ENCODE assay signal across 25 cellular contexts in the genomic region with DNA sequence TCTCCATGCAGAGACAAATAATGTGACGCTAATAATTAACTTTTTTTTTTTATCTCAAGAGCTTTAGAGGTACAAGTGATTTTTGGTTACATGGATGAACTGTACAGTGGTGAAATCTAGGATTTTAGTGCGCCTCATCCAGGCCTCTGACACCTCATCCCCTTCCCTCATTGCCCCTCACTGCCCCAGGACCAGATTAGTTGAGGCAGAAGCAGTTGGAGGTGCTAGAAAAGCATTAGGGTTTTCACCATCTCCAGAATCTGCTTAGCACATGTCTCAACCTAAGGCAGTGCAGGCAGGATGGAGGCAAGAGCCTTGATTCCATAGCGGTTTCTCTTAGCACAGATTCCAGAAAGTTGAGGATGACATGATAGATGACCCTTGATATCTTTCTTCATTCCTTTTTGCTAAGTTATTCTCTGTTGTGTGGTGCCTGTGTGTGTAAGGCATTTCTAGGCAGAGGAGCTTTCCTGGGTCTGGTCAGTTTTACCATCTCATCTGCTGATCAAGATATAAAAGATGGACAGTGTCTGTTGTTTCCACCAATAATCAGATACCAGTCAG. TPM values are rescaled to one million over a fixed set of nuclear protein-coding genes. Genes with fewer than 3 reads are reported as not detected.
DNase-seq lines count a peak whose midpoint lies in the region; ATAC-seq, FAIRE-seq and TF ChIP-seq lines count a peak whose summit lies in the region.
"Had no signal": no experiment of that assay in that cellular context is flagged by ENCODE, and none has a peak within 500 bp of the region (broad histone marks: within the 10 kb centered on the region; RNA-seq: fewer than 3 reads in every experiment).

No MANE protein-coding gene starts in this region.

- WGBS in mammary epithelial cell (ENCODE audit: low coverage, missing lambda C conversion rate), result 63% methylated on average over 3 of the region's 3 CpGs

- H3K36me3 Mint-ChIP-seq in T-helper 17 cell (ENCODE audit: low read depth) (peaks cover 5% of the 10 kb centered on the region), memory B cell (no peaks in the 10 kb centered on the region)
- H3K36me3 Mint-ChIP-seq: CD4-positive, alpha-beta memory T cell had no signal

- in situ Hi-C loops in mammary epithelial cell (cut with MboI; ENCODE audit: low sequenced_read_pairs in 2 of 2), result no loop called here

- CTCF ChIA-PET in mammary epithelial cell (lab: Charles Lee; ENCODE audit: low non-redundant PET), result no interaction called here

- H3K9me3 ChIP-seq in T-helper 17 cell (ENCODE audit: control insufficient read depth, low read length, poor library complexity, severe bottlenecking) (no peaks in the 10 kb centered on the region), mammary epithelial cell (replicated peaks; ENCODE audit: insufficient read depth, low read length) (no peaks in the 10 kb centered on the region)
- H3K9me3 ChIP-seq: A549, HAP-1 had no signal

- no peaks in the 10 kb centered on the region for H3K9me3 Mint-ChIP-seq in memory B cell

- H3K27ac Mint-ChIP-seq in T-helper 17 cell (peak overlapping the region; percentile 27), memory B cell (peak overlapping the region; percentile 39)

- no peaks in the 10 kb centered on the region for H4K20me1 ChIP-seq in mammary epithelial cell (ENCODE audit: insufficient read depth, low read length)

- intact Hi-C loops in mammary epithelial cell (cut with micrococcal nuclease), result no loop called here

- H2AFZ ChIP-seq in mammary epithelial cell (ENCODE audit: low read depth, low read length), result no peak overlapping the region

- FAIRE-seq in GM12891 (lab: Jason Lieb, UNC), result peak; percentile 47
- FAIRE-seq: A549, GM12878, GM18507, H54 had no signal

- H3K36me3 ChIP-seq in mammary epithelial cell (ENCODE audit: insufficient read depth, low read length), result no peaks in the 10 kb centered on the region
- H3K36me3 ChIP-seq: HAP-1 had no signal

- no peaks in the 10 kb centered on the region for H3K27me3 Mint-ChIP-seq in T-helper 17 cell
- H3K27me3 Mint-ChIP-seq in memory B cell, result no peaks in the 10 kb centered on the region
- H3K27me3 Mint-ChIP-seq: CD4-positive, alpha-beta memory T cell had no signal

- H3K27ac ChIP-seq in mammary epithelial cell (ENCODE audit: insufficient read depth, low read depth, low read length), result no peak overlapping the region
- H3K27ac ChIP-seq: A549 had no signal

- no peak overlapping the region for H3K4me2 ChIP-seq in mammary epithelial cell (ENCODE audit: insufficient read depth, low read depth, low read length)
- H3K4me2 ChIP-seq: A549 had no signal

- DNase-seq in AG10803 (ENCODE audit: low read depth), result peak; percentile 45
- no peak for DNase-seq in GM12891 (ENCODE audit: insufficient read length, low spot score)
- DNase-seq in T-helper 17 cell, result no peak
- no peak for DNase-seq in memory B cell (ENCODE audit: low spot score in 2 of 2)
- DNase-seq in mammary epithelial cell, result no peak
- DNase-seq in occipital lobe (lab: John Stamatoyannopoulos, UW), result no peak
- DNase-seq in NCI-H2081 treated with DMSO at 0.1 percent for 48 hours (lab: John Stamatoyannopoulos, UW), result no peak
- DNase-seq in NCI-H345 (lab: John Stamatoyannopoulos, UW), result no peak
- DNase-seq: 8988T; ACHN; C1 segment of cervical spinal cord; Calu3; CD4-positive, alpha-beta memory T cell; COR-L47; DMS53; DND-41; EL; GDM1; GOT3 had no signal

- no TSS peak for BruUV-seq in mammary epithelial cell (replicated peaks; lab: Mats Ljungman, UMichigan)

- TF ChIP-seq POLR2A in GM12891 (IDR thresholded peaks at IDR 0.05; ENCODE audit: low read depth, low read length), result no peak

- H3K79me2 ChIP-seq in mammary epithelial cell (ENCODE audit: insufficient read depth, low read length), result no peaks in the 10 kb centered on the region

- no peak overlapping the region for H3K9ac ChIP-seq in mammary epithelial cell (ENCODE audit: insufficient read depth, low read length)

- no peak overlapping the region for H3K4me3 ChIP-seq in AG10803 (ENCODE audit: low read length)
- H3K4me3 ChIP-seq in mammary epithelial cell (replicated peaks in 1 of 3; ENCODE audit: insufficient read depth in 1 of 3, low read depth in 2 of 3, low read length in 3 of 3), result no peak overlapping the region
- H3K4me3 ChIP-seq: A549, GM12878, HAP-1 had no signal

- ATAC-seq in T-helper 17 cell (no peak), memory B cell (ENCODE audit: low read depth) (no peak)
- ATAC-seq: A549, GM12878 had no signal

- dilution Hi-C loops in mammary epithelial cell (cut with HindIII; ENCODE audit: low sequenced_read_pairs), result no loop called here

- H3K4me3 Mint-ChIP-seq in T-helper 17 cell (no peak overlapping the region), memory B cell (no peak overlapping the region)
- H3K4me3 Mint-ChIP-seq: CD4-positive, alpha-beta memory T cell had no signal

- peaks cover 3% of the 10 kb centered on the region for H3K27me3 ChIP-seq in mammary epithelial cell (ENCODE audit: insufficient read depth, low read length)

- no peak for TF ChIP-seq CTCF in AG10803 (conservative IDR thresholded peaks at IDR 0.05; ENCODE audit: low read length)
- TF ChIP-seq CTCF in mammary epithelial cell (conservative IDR thresholded peaks at IDR 0.05 in 1 of 2, IDR thresholded peaks at IDR 0.05 in 1 of 2; ENCODE audit: extremely low read depth in 1 of 2, insufficient read depth in 1 of 2, low read depth in 1 of 2, low read length in 2 of 2), result no peak

- peaks cover 51% of the 10 kb centered on the region for H3K4me1 Mint-ChIP-seq in T-helper 17 cell
- H3K4me1 Mint-ChIP-seq in memory B cell, result peaks cover 41% of the 10 kb centered on the region

- peaks cover 5% of the 10 kb centered on the region for H3K4me1 ChIP-seq in mammary epithelial cell (ENCODE audit: insufficient read depth, low read length)
- H3K4me1 ChIP-seq: A549, HAP-1 had no signal

TF ChIP-seq in GM12891, 5 proteins besides CTCF, POLR2A, EP300 and RAD21:
- TF ChIP-seq POLR2AphosphoS5 (IDR thresholded peaks at IDR 0.05; ENCODE audit: low read depth, low read length), result no peak
- no peak for TF ChIP-seq POU2F2 (IDR thresholded peaks at IDR 0.05; ENCODE audit: low read depth, low read length)
- no peak for TF ChIP-seq SPI1 (IDR thresholded peaks at IDR 0.05; ENCODE audit: low read depth, low read length)

RNA-seq across cellular contexts. Expression of a gene that starts 16.3 kb away (rescaled TPM):
- 3.3 TPM for polyA plus RNA-seq in GM12891 (2012; ENCODE audit: low read depth, missing spikeins)
- total RNA-seq in T-helper 17 cell, result under 1 TPM; 0.20 to 0.76 TPM
- total RNA-seq in mammary epithelial cell, result not detected
- polyA plus RNA-seq in mammary epithelial cell, result not detected
- polyA minus RNA-seq in mammary epithelial cell, result not detected
- total RNA-seq in occipital lobe, result not detected
- total RNA-seq: Calu3 had no signal
- polyA plus RNA-seq: A549, BJ had no signal

RNA-seq across cellular contexts. Expression of a gene that starts 18.0 kb away (rescaled TPM):
- 0.18 TPM for polyA plus RNA-seq in GM12891 (2012; ENCODE audit: low read depth, missing spikeins)
- total RNA-seq in T-helper 17 cell, result not detected
- total RNA-seq in mammary epithelial cell, result not detected
- polyA plus RNA-seq in mammary epithelial cell, result not detected
- polyA minus RNA-seq in mammary epithelial cell, result not detected
- total RNA-seq in occipital lobe, result not detected
- total RNA-seq: Calu3; CD4-positive, alpha-beta memory T cell; GM12878 had no signal
- polyA plus RNA-seq: A549; BJ; CD4-positive, alpha-beta memory T cell had no signal
